In genomic region chr14:57617510-57617909, GRCh38 we compare ENCODE assay signal across 18 cellular contexts.
DNase-seq lines count a peak whose midpoint lies in the region; ATAC-seq, FAIRE-seq and TF ChIP-seq lines count a peak whose summit lies in the region.
"Had no signal": no experiment of that assay in that cellular context is flagged by ENCODE, and none has a peak within 500 bp of the region (broad histone marks: within the 10 kb centered on the region; RNA-seq: fewer than 3 reads in every experiment).

No MANE protein-coding gene starts in this region.

- no peak for TF ChIP-seq POLR2A in H1 (IDR thresholded peaks at IDR 0.05; ENCODE audit: control extremely low read depth in 1 of 2, low read depth in 2 of 2, low read length in 2 of 2)

- H3K4ac ChIP-seq in H1 (replicated peaks; ENCODE audit: insufficient read length, low read depth, low read length), result no peak overlapping the region
- no peak overlapping the region for H3K4ac ChIP-seq in neuronal stem cell (ENCODE audit: low read length)

- no peak overlapping the region for H3K4me3 Mint-ChIP-seq in GM23338
- H3K4me3 Mint-ChIP-seq: CD4-positive, CD25-positive, alpha-beta regulatory T cell; HFFc6 had no signal

- DNase-seq in GM23338 (ENCODE audit: low spot score) (peak; percentile 46), H1 (ENCODE audit: low read depth in 1 of 2, low spot score in 2 of 2) (peak in 1 of 2 experiments; percentile 19), islet precursor cell (peak; percentile 86), neuronal stem cell (ENCODE audit: low spot score) (peak; percentile 15), nucleus accumbens (lab: John Stamatoyannopoulos, UW) (no peak), GM10248 (ENCODE audit: extremely low spot score) (no peak), GM19238 (ENCODE audit: insufficient read length, low spot score) (no peak)
- DNase-seq: CD4-positive, CD25-positive, alpha-beta regulatory T cell; DND-41; HFFc6; KG1; NCI-H1048; NCI-H446; NCI-H774; Peyer's patch; SHP77 had no signal

- H3K4me1 ChIP-seq in GM23338 (ENCODE audit: insufficient read depth), result no peaks in the 10 kb centered on the region
- no peaks in the 10 kb centered on the region for H3K4me1 ChIP-seq in H1 (replicated peaks in 1 of 4; ENCODE audit: control insufficient read depth in 3 of 4, insufficient read depth in 4 of 4, low read length in 3 of 4)
- peaks cover 0 to 8% of the 10 kb centered on the region in 2 donors for H3K4me1 ChIP-seq in neuronal stem cell (ENCODE audit: control insufficient read depth in 2 of 2, insufficient read depth in 1 of 2, low read depth in 1 of 2, low read length in 2 of 2)
- H3K4me1 ChIP-seq: Peyer's patch had no signal

- H2BK20ac ChIP-seq in H1 (ENCODE audit: low read length), result no peak overlapping the region

- 0 out of 2 replicates have a peak, but pooled peaks cover 3% of the 10 kb centered on the region for H3K9me2 ChIP-seq in GM23338 (ENCODE audit: insufficient read depth)

- H2AK5ac ChIP-seq in H1 (ENCODE audit: low read depth, low read length) (no peak overlapping the region), neuronal stem cell (ENCODE audit: low read depth, low read length) (no peak overlapping the region)

- no peaks in the 10 kb centered on the region for H3K9me3 ChIP-seq in H1 (ENCODE audit: insufficient read depth in 2 of 2, low read depth in 1 of 2, low read length in 1 of 2)
- no peaks in the 10 kb centered on the region for H3K9me3 ChIP-seq in neuronal stem cell (replicated peaks in 1 of 2; ENCODE audit: control insufficient read depth in 2 of 2, insufficient read depth in 1 of 2, low read depth in 1 of 2, low read length in 2 of 2)
- H3K9me3 ChIP-seq: Peyer's patch had no signal

- no peak overlapping the region for H3K9ac ChIP-seq in H1 (replicated peaks in 1 of 4; ENCODE audit: extremely low read depth in 1 of 4, low read depth in 3 of 4, low read length in 3 of 4)
- no peak overlapping the region for H3K9ac ChIP-seq in neuronal stem cell (ENCODE audit: low read depth, low read length, poor library complexity)

- H3K4me2 ChIP-seq in GM23338, result no peak overlapping the region
- H3K4me2 ChIP-seq in H1 (ENCODE audit: insufficient read depth in 1 of 2, low read depth in 2 of 2, low read length in 2 of 2), result no peak overlapping the region
- H3K4me2 ChIP-seq in neuronal stem cell (ENCODE audit: insufficient read depth, low read length, poor library complexity, severe bottlenecking), result no peak overlapping the region

- H2AFZ ChIP-seq in GM23338, result no peak overlapping the region
- no peak overlapping the region for H2AFZ ChIP-seq in H1 (ENCODE audit: low read length)
- no peak overlapping the region for H2AFZ ChIP-seq in neuronal stem cell (ENCODE audit: low read length)

- no peak overlapping the region for H3K27ac Mint-ChIP-seq in GM23338
- H3K27ac Mint-ChIP-seq: CD4-positive, CD25-positive, alpha-beta regulatory T cell; HFFc6 had no signal

- H3K79me2 ChIP-seq in GM23338 (replicated peaks; ENCODE audit: insufficient read depth) (no peaks in the 10 kb centered on the region), H1 (ENCODE audit: control insufficient read depth in 1 of 2, insufficient read depth in 2 of 2, low read length in 2 of 2) (no peaks in the 10 kb centered on the region)

- H2BK15ac ChIP-seq in H1 (ENCODE audit: low read length) (no peak overlapping the region), neuronal stem cell (ENCODE audit: low read length) (no peak overlapping the region)

- peaks cover 8% of the 10 kb centered on the region for H3K4me1 Mint-ChIP-seq in GM23338
- H3K4me1 Mint-ChIP-seq: CD4-positive, CD25-positive, alpha-beta regulatory T cell had no signal

- no peak overlapping the region for H3K56ac ChIP-seq in H1 (replicated peaks; ENCODE audit: insufficient read length, low read depth, low read length)

- H3K36me3 ChIP-seq in GM23338 (ENCODE audit: insufficient read depth), result no peaks in the 10 kb centered on the region
- no peaks in the 10 kb centered on the region for H3K36me3 ChIP-seq in H1 (ENCODE audit: control insufficient read depth in 2 of 4, insufficient read depth in 4 of 4, low read length in 3 of 4)
- no peaks in the 10 kb centered on the region for H3K36me3 ChIP-seq in neuronal stem cell (replicated peaks in 1 of 2; ENCODE audit: control insufficient read depth in 2 of 2, insufficient read depth in 2 of 2, low read length in 2 of 2)
- H3K36me3 ChIP-seq: Peyer's patch had no signal

- H3K18ac ChIP-seq in H1 (ENCODE audit: extremely low read depth, low read length) (no peak overlapping the region), neuronal stem cell (ENCODE audit: low read length) (no peak overlapping the region)

- CTCF ChIA-PET in H1 (lab: Charles Lee; ENCODE audit: partially characterized antibody) (interaction anchor here (0.9 to 1.5 kb wide), 4 partner anchors 17 to 91 kb away, joined by 3 to 7 read pairs (median 3); no protein-coding TSS in a partner anchor), GM10248 (lab: Yijun Ruan, JAX) (no interaction called here)

- 64% methylated on average over 1 of the region's 1 CpG; no CpG with 5 or more reads in 1 of the 2 experiments for WGBS in H1 (ENCODE audit: extremely low coverage in 1 of 2, insufficient coverage in 1 of 2, insufficient read length in 1 of 2, insufficient replicate concordance in 2 of 2, low coverage in 1 of 2, low lambda C conversion rate in 2 of 2, missing lambda C conversion rate in 1 of 2), 2 experiments
- no CpG with 5 or more reads among the region's 1 CpG for WGBS in neuronal stem cell (ENCODE audit: extremely low coverage in 2 of 2, insufficient read length in 2 of 2, insufficient replicate concordance in 1 of 2), 2 donors

- H4K91ac ChIP-seq in H1 (replicated peaks; ENCODE audit: insufficient read length, low read length), result no peak overlapping the region
- H4K91ac ChIP-seq in neuronal stem cell (ENCODE audit: low read depth, low read length, poor library complexity), result no peak overlapping the region

- no peak overlapping the region for H4K5ac ChIP-seq in H1 (ENCODE audit: insufficient read length, low read depth, low read length)

- H3K4me3 ChIP-seq in GM23338 (no peak overlapping the region), H1 (ENCODE audit: extremely low read depth in 1 of 4, insufficient read depth in 2 of 4, low read depth in 3 of 4, low read length in 4 of 4) (no peak overlapping the region), neuronal stem cell (ENCODE audit: low read length in 2 of 2) (no peak overlapping the region)
- H3K4me3 ChIP-seq: Peyer's patch had no signal

- H2BK12ac ChIP-seq in H1 (ENCODE audit: low read depth, low read length) (no peak overlapping the region), neuronal stem cell (ENCODE audit: low read length) (no peak overlapping the region)

- H3K27me3 Mint-ChIP-seq in GM23338 (ENCODE audit: insufficient read depth, low read depth, poor library complexity), result no peaks in the 10 kb centered on the region

- no peaks in the 10 kb centered on the region for H3K23me2 ChIP-seq in H1 (ENCODE audit: low read depth, low read length)

- H3K79me1 ChIP-seq in H1 (ENCODE audit: low read depth, low read length), result no peaks in the 10 kb centered on the region
- H3K79me1 ChIP-seq in neuronal stem cell (ENCODE audit: low read depth, low read length), result no peaks in the 10 kb centered on the region

- no peak overlapping the region for H2BK5ac ChIP-seq in H1 (ENCODE audit: low read depth, low read length)
- no peak overlapping the region for H2BK5ac ChIP-seq in neuronal stem cell (ENCODE audit: low read length)

- peak; percentile 86 for ATAC-seq in GM23338
- ATAC-seq in GM18519 (IDR thresholded peaks at IDR 0.05; ENCODE audit: low FRiP score, unreplicated experiment), result no peak
- ATAC-seq: SK-N-SH treated with all-trans-retinoic acid at 6 μM for 48 hours had no signal

- POLR2A ChIA-PET in H1 (lab: Charles Lee; ENCODE audit: partially characterized antibody) (no interaction called here), GM10248 (lab: Yijun Ruan, JAX) (no interaction called here)

- H3K9me3 Mint-ChIP-seq in GM23338, result peaks cover 2% of the 10 kb centered on the region; the same call in 1 of the 3 replicates

- no peaks in the 10 kb centered on the region for H3K36me3 Mint-ChIP-seq in GM23338 (ENCODE audit: low read depth)
- H3K36me3 Mint-ChIP-seq: CD4-positive, CD25-positive, alpha-beta regulatory T cell had no signal

- TF ChIP-seq CTCF in GM23338 (conservative IDR thresholded peaks at IDR 0.05; ENCODE audit: low read depth in 2 of 2), result no peak
- TF ChIP-seq CTCF in H1 (IDR thresholded peaks at IDR 0.05; ENCODE audit: control extremely low read depth in 1 of 3, insufficient read depth in 1 of 3, low read depth in 1 of 3, low read length in 3 of 3), result no peak
- TF ChIP-seq CTCF in GM10248 (IDR thresholded peaks at IDR 0.05; ENCODE audit: control extremely low read depth, extremely low read depth, low read depth, missing control alignments), result no peak

- H3K27ac ChIP-seq in GM23338 (ENCODE audit: low read depth) (no peak overlapping the region), H1 (ENCODE audit: low read depth, low read length) (no peak overlapping the region), neuronal stem cell (replicated peaks; ENCODE audit: low read length) (no peak overlapping the region)
- H3K27ac ChIP-seq: Peyer's patch had no signal

- no peak for TF ChIP-seq EP300 in H1 (IDR thresholded peaks at IDR 0.05; ENCODE audit: borderline replicate concordance in 1 of 2, low read depth in 2 of 2, low read length in 2 of 2)

- FAIRE-seq in H1 (lab: Jason Lieb, UNC), result peak; percentile 78

- H3K27me3 ChIP-seq in GM23338 (ENCODE audit: insufficient read depth) (no peaks in the 10 kb centered on the region), H1 (replicated peaks in 1 of 4; ENCODE audit: control insufficient read depth in 3 of 4, extremely low read depth in 1 of 4, insufficient read depth in 3 of 4, low read length in 3 of 4) (peaks cover 0 to 1% (median 0%) of the 10 kb centered on the region in 4 experiments; a peak in 1 of 7 replicates), neuronal stem cell (ENCODE audit: control insufficient read depth in 3 of 3, insufficient read depth in 3 of 3, low read depth in 1 of 3, low read length in 3 of 3) (no peaks in the 10 kb centered on the region)
- H3K27me3 ChIP-seq: Peyer's patch had no signal

- no peak for TF ChIP-seq RAD21 in H1 (IDR thresholded peaks at IDR 0.05 in 1 of 2, conservative IDR thresholded peaks at IDR 0.05 in 1 of 2; ENCODE audit: low read depth in 2 of 2, low read length in 2 of 2)

- no peaks in the 10 kb centered on the region for H3F3A ChIP-seq in GM23338 (replicated peaks; ENCODE audit: low read depth)

- H2BK120ac ChIP-seq in H1 (replicated peaks; ENCODE audit: low read depth, low read length) (no peak overlapping the region), neuronal stem cell (ENCODE audit: low read depth, low read length) (no peak overlapping the region)

- H4K20me1 ChIP-seq in GM23338 (replicated peaks; ENCODE audit: insufficient read depth), result no peaks in the 10 kb centered on the region
- H4K20me1 ChIP-seq in H1 (replicated peaks in 1 of 2; ENCODE audit: control insufficient read depth in 1 of 2, insufficient read depth in 2 of 2, low read length in 2 of 2), result no peaks in the 10 kb centered on the region

- no peak overlapping the region for H4K8ac ChIP-seq in H1 (ENCODE audit: extremely low read depth, insufficient read depth, low read length)
- no peak overlapping the region for H4K8ac ChIP-seq in neuronal stem cell (ENCODE audit: low read depth, low read length)

- H3K14ac ChIP-seq in H1 (ENCODE audit: insufficient read length) (no peak overlapping the region), neuronal stem cell (ENCODE audit: low read length) (no peak overlapping the region)

- no peak overlapping the region for H3K23ac ChIP-seq in H1 (ENCODE audit: insufficient read length)
- H3K23ac ChIP-seq in neuronal stem cell (ENCODE audit: low read depth, low read length, poor library complexity), result no peak overlapping the region

Comparison
In these comparisons a context has a peak if more than half of its experiments do, and no peak if none do; other contexts are left out.
1. DNase-seq: peak in GM23338 (single experiment), islet precursor cell (single experiment) and neuronal stem cell (single experiment); none in nucleus accumbens (0 of 56), GM10248 (single experiment) and GM19238 (single experiment).